16 cellular contexts compared by ENCODE assay signal in the genomic region with DNA sequence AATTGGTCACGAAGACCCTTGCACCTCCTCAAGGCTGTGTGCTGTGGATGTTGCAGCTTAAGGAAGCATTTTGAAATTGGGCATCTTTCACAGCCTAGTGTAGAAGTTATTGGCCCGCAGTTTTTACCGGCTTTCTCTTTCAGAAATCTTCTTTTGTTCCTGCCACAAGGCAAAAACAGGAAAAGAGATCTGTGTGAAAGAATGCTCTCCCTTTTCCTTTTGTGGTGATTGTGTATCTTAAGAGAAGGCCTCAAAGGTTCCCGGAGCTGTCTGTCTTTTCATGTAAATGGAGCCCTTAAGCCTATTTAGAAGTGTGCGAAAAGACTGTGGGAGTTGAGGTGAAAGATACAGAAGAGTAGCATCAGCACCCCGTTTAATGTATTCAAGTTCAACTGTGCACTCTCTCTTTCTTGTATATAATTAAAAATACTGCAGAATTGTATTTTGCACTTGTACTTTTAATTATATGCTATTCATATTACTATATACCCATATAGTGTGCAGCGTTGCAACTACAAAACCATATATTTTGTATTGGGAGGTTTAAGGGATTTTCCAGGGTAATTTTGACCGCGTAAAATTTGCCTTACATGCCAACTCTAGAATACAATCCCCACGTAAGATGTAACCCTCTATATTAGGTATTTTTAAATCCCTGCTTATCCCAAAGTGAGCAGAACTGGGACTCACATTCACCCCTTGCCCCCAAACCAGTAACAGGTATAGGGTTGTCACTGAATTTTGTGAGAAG.
DNase-seq lines count a peak whose midpoint lies in the region; ATAC-seq, FAIRE-seq and TF ChIP-seq lines count a peak whose summit lies in the region.
"Had no signal": no experiment of that assay in that cellular context is flagged by ENCODE, and none has a peak within 500 bp of the region (broad histone marks: within the 10 kb centered on the region; RNA-seq: fewer than 3 reads in every experiment).

No MANE protein-coding gene starts in this region.

- H3K9me3 ChIP-seq in OCI-LY7 (ENCODE audit: low read length) (no peaks in the 10 kb centered on the region; the same call in 1 of the 2 replicates), hepatocyte (ENCODE audit: low read depth) (no peaks in the 10 kb centered on the region), sigmoid colon (no peaks in the 10 kb centered on the region), pancreas (no peaks in the 10 kb centered on the region)
- H3K9me3 ChIP-seq: colonic mucosa, MG63, spleen, upper lobe of right lung had no signal

- POLR2A ChIA-PET in OCI-LY7 (lab: Charles Lee) = interaction anchor here (0.8 to 2.7 kb wide), 4 partner anchors 9 to 19 kb away, joined by 3 to 14 read pairs (median 4); no protein-coding TSS in a partner anchor

- intact Hi-C loops in OCI-LY7 (cut with micrococcal nuclease; ENCODE audit: unreplicated experiment) (no loop called here), sigmoid colon (cut with DNase I) (no loop called here), pancreas (cut with DNase I) (no loop called here)

- WGBS in hepatocyte (ENCODE audit: low lambda C conversion rate, missing lambda C conversion rate) = 57% methylated on average over 10 of the region's 10 CpGs
- WGBS in sigmoid colon, 2 donors = 52 to 78% methylated on average over 10 of the region's 10 CpGs
- 80 to 89% methylated on average over 10 of the region's 10 CpGs for WGBS in pancreas, 2 donors

- no peak for TF ChIP-seq CTCF in OCI-LY7 (conservative IDR thresholded peaks at IDR 0.05; ENCODE audit: low read length)
- TF ChIP-seq CTCF in hepatocyte (IDR thresholded peaks at IDR 0.05; ENCODE audit: poor library complexity) = no peak
- no peak for TF ChIP-seq CTCF in sigmoid colon (IDR thresholded peaks at IDR 0.05)
- TF ChIP-seq CTCF in pancreas (IDR thresholded peaks at IDR 0.05) = no peak

- H3K9me2 ChIP-seq in OCI-LY7 (ENCODE audit: insufficient read depth, low read length) = no peaks in the 10 kb centered on the region
- no peaks in the 10 kb centered on the region for H3K9me2 ChIP-seq in hepatocyte (replicated peaks; ENCODE audit: insufficient read depth)

- TF ChIP-seq EP300 in sigmoid colon (IDR thresholded peaks at IDR 0.05) = no peak

- no peak for FAIRE-seq in pancreas (lab: Jason Lieb, UNC)
- FAIRE-seq: kidney had no signal

- no peaks in the 10 kb centered on the region for H3K27me3 Mint-ChIP-seq in T-helper 1 cell treated with Interleukin-12 subunit alpha and Interleukin-12 subunit beta and Interleukin-4 antibody, amounts not matched to agents 30 μg/mL and 1 μg/mL, for 36 hours (ENCODE audit: low read depth)

- H3K4me1 ChIP-seq in OCI-LY7 (ENCODE audit: insufficient read depth, low read length, poor library complexity, severe bottlenecking) (peaks cover 78% of the 10 kb centered on the region), hepatocyte (ENCODE audit: insufficient read depth) (peaks cover 23% of the 10 kb centered on the region), sigmoid colon (peaks cover 0 to 42% (median 21%) of the 10 kb centered on the region in 4 donors), pancreas (no peaks in the 10 kb centered on the region)
- H3K4me1 ChIP-seq: colonic mucosa had no signal

- H3K9me3 Mint-ChIP-seq in T-helper 1 cell treated with Interleukin-12 subunit alpha and Interleukin-12 subunit beta and Interleukin-4 antibody, amounts not matched to agents 30 μg/mL and 1 μg/mL, for 36 hours = no peaks in the 10 kb centered on the region

- peak overlapping the region; percentile 55 for H3K27ac Mint-ChIP-seq in T-helper 1 cell treated with Interleukin-12 subunit alpha and Interleukin-12 subunit beta and Interleukin-4 antibody, amounts not matched to agents 30 μg/mL and 1 μg/mL, for 36 hours

- no peaks in the 10 kb centered on the region for H3K36me3 ChIP-seq in OCI-LY7 (ENCODE audit: insufficient read depth, low read length)
- H3K36me3 ChIP-seq in hepatocyte (replicated peaks; ENCODE audit: insufficient read depth, low read depth) = no peaks in the 10 kb centered on the region
- no peaks in the 10 kb centered on the region for H3K36me3 ChIP-seq in sigmoid colon
- H3K36me3 ChIP-seq in pancreas = no peaks in the 10 kb centered on the region
- H3K36me3 ChIP-seq: colonic mucosa, MG63, spleen, upper lobe of right lung had no signal

- TF ChIP-seq POLR2A in sigmoid colon (IDR thresholded peaks at IDR 0.05) = no peak

- H3K27ac ChIP-seq in OCI-LY7 (ENCODE audit: low read depth, low read length, poor library complexity, severe bottlenecking) (peak overlapping the region; percentile 3), hepatocyte (peak overlapping the region; percentile 61), sigmoid colon (peak overlapping the region in 3 of 4 donors; percentile 60 to 75 (median 71)), pancreas (no peak overlapping the region)
- H3K27ac ChIP-seq: colonic mucosa, upper lobe of right lung had no signal

- peaks cover 32% of the 10 kb centered on the region for H3K4me1 Mint-ChIP-seq in T-helper 1 cell treated with Interleukin-12 subunit alpha and Interleukin-12 subunit beta and Interleukin-4 antibody, amounts not matched to agents 30 μg/mL and 1 μg/mL, for 36 hours (ENCODE audit: low read depth)

- H2AFZ ChIP-seq in OCI-LY7 (ENCODE audit: low read length) (peak overlapping the region; percentile 74), hepatocyte (peak overlapping the region; percentile 8)

- H3K4me3 Mint-ChIP-seq in T-helper 1 cell treated with Interleukin-12 subunit alpha and Interleukin-12 subunit beta and Interleukin-4 antibody, amounts not matched to agents 30 μg/mL and 1 μg/mL, for 36 hours = no peak overlapping the region

- no peaks in the 10 kb centered on the region for H3K79me2 ChIP-seq in OCI-LY7 (ENCODE audit: insufficient read depth, low read depth, low read length)
- no peaks in the 10 kb centered on the region for H3K79me2 ChIP-seq in hepatocyte

- no peaks in the 10 kb centered on the region for H3K27me3 ChIP-seq in hepatocyte
- no peaks in the 10 kb centered on the region for H3K27me3 ChIP-seq in sigmoid colon
- H3K27me3 ChIP-seq in pancreas = no peaks in the 10 kb centered on the region
- H3K27me3 ChIP-seq: colonic mucosa, MG63, spleen, upper lobe of right lung had no signal

- CTCF ChIA-PET in OCI-LY7 (lab: Charles Lee; ENCODE audit: unreplicated experiment) = no interaction called here

- H3K4me3 ChIP-seq in OCI-LY7 (ENCODE audit: low read depth, low read length, poor library complexity, severe bottlenecking) (peak overlapping the region; percentile 5), hepatocyte (no peak overlapping the region), sigmoid colon (no peak overlapping the region), pancreas (no peak overlapping the region)
- H3K4me3 ChIP-seq: colonic mucosa, MG63, spleen, upper lobe of right lung had no signal

- ATAC-seq in pancreas = no peak
- ATAC-seq in HG02885 (IDR thresholded peaks at IDR 0.05; ENCODE audit: poor library complexity, unreplicated experiment) = no peak
- ATAC-seq: upper lobe of right lung had no signal

- H4K20me1 ChIP-seq in OCI-LY7 (ENCODE audit: insufficient read depth, low read length) = no peaks in the 10 kb centered on the region
- H4K20me1 ChIP-seq in hepatocyte (ENCODE audit: insufficient read depth, poor library complexity, severe bottlenecking) = no peaks in the 10 kb centered on the region

- H3K4me2 ChIP-seq in OCI-LY7 (ENCODE audit: low read length) (peak overlapping the region; percentile 52), hepatocyte (no peak overlapping the region)

- DNase-seq in T-helper 1 cell (no peak), OCI-LY7 (ENCODE audit: low spot score) (no peak), hepatocyte (ENCODE audit: low spot score) (no peak), sigmoid colon (no peak), pancreas (no peak), LoVo (ENCODE audit: low spot score) (no peak)
- DNase-seq: 8988T, Calu3, colonic mucosa, kidney, MG63, OCI-M1, spleen, upper lobe of right lung had no signal

- BruUV-seq in OCI-LY7 (replicated peaks; lab: Mats Ljungman, UMichigan) = no TSS peak

- no peaks in the 10 kb centered on the region for H3K36me3 Mint-ChIP-seq in T-helper 1 cell treated with Interleukin-12 subunit alpha and Interleukin-12 subunit beta and Interleukin-4 antibody, amounts not matched to agents 30 μg/mL and 1 μg/mL, for 36 hours (ENCODE audit: low read depth)

Comparison
In these comparisons a context has a peak if more than half of its experiments do, and no peak if none do; other contexts are left out.
1. H3K27ac ChIP-seq: peak in OCI-LY7 (single experiment), hepatocyte (single experiment) and sigmoid colon (3 of 4); none in pancreas (0 of 4).